In genomic region chr2:4763009-4763408, GRCh38 we compare ENCODE assay signal across 10 cellular contexts.
DNase-seq lines count a peak whose midpoint lies in the region; ATAC-seq, FAIRE-seq and TF ChIP-seq lines count a peak whose summit lies in the region.
"Had no signal": no experiment of that assay in that cellular context is flagged by ENCODE, and none has a peak within 500 bp of the region (broad histone marks: within the 10 kb centered on the region; RNA-seq: fewer than 3 reads in every experiment).

No MANE protein-coding gene starts in this region.

- no peaks in the 10 kb centered on the region for H3K27me3 Mint-ChIP-seq in activated naive CD4-positive, alpha-beta T cell treated with anti-CD3 and anti-CD28 coated beads for 36 hours (ENCODE audit: low read depth)
- H3K27me3 Mint-ChIP-seq in activated T-helper 17 cell treated with anti-CD3 and anti-CD28 coated beads, Interleukin-2, amount 50 U/mL, for 72 hours, result no peaks in the 10 kb centered on the region
- H3K27me3 Mint-ChIP-seq: activated naive CD8-positive, alpha-beta T cell treated with anti-CD3 and anti-CD28 coated beads, Interleukin-2, amount 50 U/mL, for 24 hours had no signal

- no peaks in the 10 kb centered on the region for H3K36me3 ChIP-seq in thyroid gland
- H3K36me3 ChIP-seq: BLaER1 had no signal

- no peak for ATAC-seq in activated T-helper 17 cell treated with anti-CD3 and anti-CD28 coated beads, Interleukin-2, amount 50 U/mL, for 72 hours (replicated peaks)
- ATAC-seq: activated naive CD8-positive, alpha-beta T cell treated with anti-CD3 and anti-CD28 coated beads, Interleukin-2, amount 50 U/mL, for 24 hours had no signal

- WGBS in thyroid gland, 2 donors, result 6 to 7% methylated on average over 4 of the region's 4 CpGs

- no peaks in the 10 kb centered on the region for H3K9me3 ChIP-seq in thyroid gland
- H3K9me3 ChIP-seq: BLaER1 had no signal

- H3K4me3 ChIP-seq in thyroid gland (replicated peaks in 1 of 3), result no peak overlapping the region
- H3K4me3 ChIP-seq: BLaER1 had no signal

- H3K27me3 ChIP-seq in thyroid gland, result no peaks in the 10 kb centered on the region
- H3K27me3 ChIP-seq: BLaER1 had no signal

- peak; percentile 89 for FAIRE-seq in endometrium (lab: Jason Lieb, UNC)

- peaks cover 10% of the 10 kb centered on the region for H3K9me3 Mint-ChIP-seq in activated naive CD4-positive, alpha-beta T cell treated with anti-CD3 and anti-CD28 coated beads for 36 hours
- H3K9me3 Mint-ChIP-seq in activated T-helper 17 cell treated with anti-CD3 and anti-CD28 coated beads, Interleukin-2, amount 50 U/mL, for 72 hours, result peaks cover 23% of the 10 kb centered on the region

- peak; percentile 21 to 69 (median 56) for TF ChIP-seq CTCF in thyroid gland (IDR thresholded peaks at IDR 0.05)

- no peaks in the 10 kb centered on the region for H3K4me1 ChIP-seq in thyroid gland
- H3K4me1 ChIP-seq: BLaER1 had no signal

- TF ChIP-seq POLR2A in thyroid gland (IDR thresholded peaks at IDR 0.05), result no peak

- H3K27ac Mint-ChIP-seq in activated naive CD4-positive, alpha-beta T cell treated with anti-CD3 and anti-CD28 coated beads for 36 hours, result no peak overlapping the region
- H3K27ac Mint-ChIP-seq in activated T-helper 17 cell treated with anti-CD3 and anti-CD28 coated beads, Interleukin-2, amount 50 U/mL, for 72 hours, result no peak overlapping the region
- H3K27ac Mint-ChIP-seq: activated naive CD8-positive, alpha-beta T cell treated with anti-CD3 and anti-CD28 coated beads, Interleukin-2, amount 50 U/mL, for 24 hours had no signal

- peak; percentile 11 for DNase-seq in activated naive CD4-positive, alpha-beta T cell treated with anti-CD3 and anti-CD28 coated beads for 36 hours
- DNase-seq in activated naive CD4-positive, alpha-beta T cell treated with Interleukin-2 at 50 U/mL for 16 hours, result no peak
- DNase-seq in NCI-H69 (lab: John Stamatoyannopoulos, UW) (peak; percentile 76), thyroid gland (peak; percentile 69 to 78), dedifferentiated amniotic fluid mesenchymal stem cell (ENCODE audit: extremely low spot score) (no peak), CD1c-positive myeloid dendritic cell (ENCODE audit: extremely low spot score) (no peak)
- DNase-seq: activated naive CD8-positive, alpha-beta T cell treated with anti-CD3 and anti-CD28 coated beads, Interleukin-2, amount 50 U/mL, for 24 hours had no signal

- no peak overlapping the region for H3K4me3 Mint-ChIP-seq in activated naive CD4-positive, alpha-beta T cell treated with anti-CD3 and anti-CD28 coated beads for 36 hours
- H3K4me3 Mint-ChIP-seq in activated T-helper 17 cell treated with anti-CD3 and anti-CD28 coated beads, Interleukin-2, amount 50 U/mL, for 72 hours, result no peak overlapping the region
- H3K4me3 Mint-ChIP-seq: activated naive CD8-positive, alpha-beta T cell treated with anti-CD3 and anti-CD28 coated beads, Interleukin-2, amount 50 U/mL, for 24 hours had no signal

- no peak overlapping the region for H3K27ac ChIP-seq in thyroid gland
- H3K27ac ChIP-seq: BLaER1 had no signal

- intact Hi-C loops in activated naive CD4-positive, alpha-beta T cell treated with anti-CD3 and anti-CD28 coated beads for 36 hours (cut with micrococcal nuclease), result no loop called here
- intact Hi-C loops in thyroid gland (cut with DNase I), result loop anchor here (10.0 kb wide), 1 partner anchor 808 kb away; no protein-coding TSS in a partner anchor

- H3K4me1 Mint-ChIP-seq in activated naive CD4-positive, alpha-beta T cell treated with anti-CD3 and anti-CD28 coated beads for 36 hours (ENCODE audit: low read depth), result no peaks in the 10 kb centered on the region
- H3K4me1 Mint-ChIP-seq in activated T-helper 17 cell treated with anti-CD3 and anti-CD28 coated beads, Interleukin-2, amount 50 U/mL, for 72 hours, result no peaks in the 10 kb centered on the region
- H3K4me1 Mint-ChIP-seq: activated naive CD8-positive, alpha-beta T cell treated with anti-CD3 and anti-CD28 coated beads, Interleukin-2, amount 50 U/mL, for 24 hours had no signal

- CTCF ChIA-PET in activated naive CD4-positive, alpha-beta T cell treated with anti-CD3 and anti-CD28 coated beads for 36 hours (lab: Charles Lee), result interaction anchor here (0.7 kb wide), 1 partner anchor 649 kb away, joined by 3 read pairs; no protein-coding TSS in a partner anchor

- no peaks in the 10 kb centered on the region for H3K36me3 Mint-ChIP-seq in activated naive CD4-positive, alpha-beta T cell treated with anti-CD3 and anti-CD28 coated beads for 36 hours (ENCODE audit: low read depth)
- H3K36me3 Mint-ChIP-seq in activated T-helper 17 cell treated with anti-CD3 and anti-CD28 coated beads, Interleukin-2, amount 50 U/mL, for 72 hours (ENCODE audit: low read depth), result no peaks in the 10 kb centered on the region

Comparison
In these comparisons a context has a peak if more than half of its experiments do, and no peak if none do; other contexts are left out.
1. DNase-seq: peak in activated naive CD4-positive, alpha-beta T cell treated with anti-CD3 and anti-CD28 coated beads for 36 hours (single experiment), NCI-H69 (single experiment) and thyroid gland (2 of 2); none in activated naive CD4-positive, alpha-beta T cell treated with Interleukin-2 at 50 U/mL for 16 hours (single experiment), dedifferentiated amniotic fluid mesenchymal stem cell (single experiment) and CD1c-positive myeloid dendritic cell (single experiment).